In genomic region chr1:178607718-178608408, GRCh38 we compare ENCODE assay signal across 8 cellular contexts.
DNase-seq lines count a peak whose midpoint lies in the region; ATAC-seq, FAIRE-seq and TF ChIP-seq lines count a peak whose summit lies in the region.
"Had no signal": no experiment of that assay in that cellular context is flagged by ENCODE, and none has a peak within 500 bp of the region (broad histone marks: within the 10 kb centered on the region; RNA-seq: fewer than 3 reads in every experiment).

No MANE protein-coding gene starts in this region.

- DNase-seq in RPMI8226 (peak; percentile 31), WTC11 (ENCODE audit: low spot score) (no peak), T-helper 9 cell (no peak), RCC 7860 (ENCODE audit: low spot score) (no peak)

- CTCF ChIA-PET in WTC11 (lab: Charles Lee): interaction anchor here (0.7 kb wide), 1 partner anchor 91 kb away, joined by 4 read pairs; no protein-coding TSS in a partner anchor

- TF ChIP-seq CTCF in WTC11 (IDR thresholded peaks at IDR 0.05): no peak

- H3K4me1 ChIP-seq in skeletal muscle satellite cell (ENCODE audit: control insufficient read depth, insufficient read depth, low read length): peaks cover 49% of the 10 kb centered on the region

- no peaks in the 10 kb centered on the region for H3K27me3 ChIP-seq in skeletal muscle satellite cell (ENCODE audit: control insufficient read depth, insufficient read depth, low read length)

- ATAC-seq in GM19324 (IDR thresholded peaks at IDR 0.05; ENCODE audit: low FRiP score, unreplicated experiment) (peak; percentile 31), HG02981 (IDR thresholded peaks at IDR 0.05; ENCODE audit: unreplicated experiment) (peak; percentile 51), WTC11 (no peak)

- H3K36me3 ChIP-seq in skeletal muscle satellite cell (ENCODE audit: insufficient read depth, low read length): no peaks in the 10 kb centered on the region

- no peak for FAIRE-seq in RCC 7860 (lab: Jason Lieb, UNC)

- H3K36me3 Mint-ChIP-seq in WTC11: no peaks in the 10 kb centered on the region

- POLR2A ChIA-PET in WTC11 (lab: Charles Lee): interaction anchor here (0.6 kb wide), 1 partner anchor 1215 kb away, joined by 3 read pairs; no protein-coding TSS in a partner anchor

- peaks cover 10% of the 10 kb centered on the region for H3K4me1 Mint-ChIP-seq in WTC11

- peak overlapping the region; percentile 63 for H3K4me2 ChIP-seq in skeletal muscle satellite cell (ENCODE audit: low read length)

- peak overlapping the region; percentile 66 for H3K9ac ChIP-seq in skeletal muscle satellite cell (ENCODE audit: low read depth, low read length)

- no peaks in the 10 kb centered on the region for H3K9me3 ChIP-seq in skeletal muscle satellite cell (replicated peaks; ENCODE audit: low read length)

- no peak overlapping the region for H3K4me3 Mint-ChIP-seq in WTC11
- H3K4me3 Mint-ChIP-seq: neural crest cell had no signal

- no peaks in the 10 kb centered on the region for H3K27me3 Mint-ChIP-seq in WTC11 (ENCODE audit: low read depth)

- H3K27ac Mint-ChIP-seq in WTC11: no peak overlapping the region

- H3K4me3 ChIP-seq in skeletal muscle satellite cell (ENCODE audit: low read length): no peak overlapping the region

- H3K9me3 Mint-ChIP-seq in WTC11: no peaks in the 10 kb centered on the region
- H3K9me3 Mint-ChIP-seq: neural crest cell had no signal

TF ChIP-seq in WTC11, 78 proteins besides CTCF, POLR2A, EP300 and RAD21:
- TF ChIP-seq NR1H2 (CRISPR knock-in tag; IDR thresholded peaks at IDR 0.05): no peak
- no peak for TF ChIP-seq ZNF416 (CRISPR knock-in tag; IDR thresholded peaks at IDR 0.05)
- TF ChIP-seq ZNF425 (CRISPR knock-in tag; conservative IDR thresholded peaks at IDR 0.05): no peak
- no peak for TF ChIP-seq ZNF317 (CRISPR knock-in tag; IDR thresholded peaks at IDR 0.05; ENCODE audit: borderline replicate concordance, low read depth)
- no peak for TF ChIP-seq E2F5 (CRISPR knock-in tag; IDR thresholded peaks at IDR 0.05)
- TF ChIP-seq ZNF671 (CRISPR knock-in tag; IDR thresholded peaks at IDR 0.05): no peak
- TF ChIP-seq ZNF263 (CRISPR knock-in tag; IDR thresholded peaks at IDR 0.05; ENCODE audit: low read depth): no peak
- no peak for TF ChIP-seq ATF1 (CRISPR knock-in tag; IDR thresholded peaks at IDR 0.05)
- TF ChIP-seq ELF4 (CRISPR knock-in tag; IDR thresholded peaks at IDR 0.05; ENCODE audit: low read depth): no peak
- TF ChIP-seq ERG (CRISPR knock-in tag; IDR thresholded peaks at IDR 0.05): no peak
- no peak for TF ChIP-seq GTF2I (CRISPR knock-in tag; conservative IDR thresholded peaks at IDR 0.05)
- no peak for TF ChIP-seq ZBTB21 (CRISPR knock-in tag; IDR thresholded peaks at IDR 0.05; ENCODE audit: borderline replicate concordance)
- TF ChIP-seq KAT7 (CRISPR knock-in tag; IDR thresholded peaks at IDR 0.05; ENCODE audit: borderline replicate concordance): no peak
- no peak for TF ChIP-seq IRF1 (CRISPR knock-in tag; IDR thresholded peaks at IDR 0.05)
